In the genomic region with DNA sequence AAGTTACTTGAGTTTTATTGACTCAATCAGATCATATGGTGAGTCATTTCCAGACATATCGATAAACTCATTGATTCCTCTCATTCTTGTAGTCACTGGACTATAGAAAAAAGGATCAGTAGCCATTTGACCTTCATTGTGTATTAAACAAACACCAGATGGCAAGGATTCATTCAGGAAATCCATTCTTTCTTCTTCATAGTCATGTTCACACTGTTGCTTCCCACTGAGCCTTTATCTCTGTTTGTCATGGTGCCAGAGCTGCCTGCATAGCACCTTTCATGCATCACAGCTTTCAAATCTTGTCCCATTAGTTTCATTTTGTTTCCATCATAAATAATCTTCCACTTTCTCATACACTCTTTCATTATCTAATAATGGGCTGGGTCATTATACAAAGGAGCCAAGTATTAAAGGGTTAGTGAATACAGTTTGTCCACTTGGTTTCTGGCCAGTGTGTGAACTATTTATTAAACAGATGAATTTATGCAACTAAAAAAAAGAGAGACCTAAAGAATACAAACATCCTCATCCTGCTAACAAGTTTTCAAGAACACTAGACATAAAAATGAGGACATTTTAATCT, we compare ENCODE assay signal across 18 cellular contexts.
DNase-seq lines count a peak whose midpoint lies in the region; ATAC-seq and TF ChIP-seq lines count a peak whose summit lies in the region.
"Had no signal": no experiment of that assay in that cellular context is flagged by ENCODE, and none has a peak within 500 bp of the region (broad histone marks: within the 10 kb centered on the region; RNA-seq: fewer than 3 reads in every experiment).

No MANE protein-coding gene starts in this region.

- no peaks in the 10 kb centered on the region for H3K27me3 Mint-ChIP-seq in endothelial cell (ENCODE audit: unreplicated experiment)
- H3K27me3 Mint-ChIP-seq: activated naive CD4-positive, alpha-beta T cell treated with anti-CD3 and anti-CD28 coated beads, Interleukin-2, amount 10 ng/mL, durations not matched to agents 7 days and 5 days; CD4-positive, alpha-beta memory T cell had no signal

- no peak overlapping the region for H2BK15ac ChIP-seq in neuronal stem cell (ENCODE audit: low read length)

- DNase-seq in GM23248 (peak; percentile 62), NCI-H2107 (lab: John Stamatoyannopoulos, UW) (peak; percentile 36), amniotic epithelial cell (ENCODE audit: low read depth) (peak; percentile 19), mucosa of gallbladder (ENCODE audit: low spot score) (peak; percentile 20), neuronal stem cell (ENCODE audit: low spot score) (no peak), endothelial cell (ENCODE audit: low spot score) (no peak)
- DNase-seq in stimulated activated CD4-positive, alpha-beta T cell treated with anti-CD3 and anti-CD28 coated beads, Interleukin-15, amount 100 ng/mL, for 24 hours = no peak
- DNase-seq: activated naive CD4-positive, alpha-beta T cell treated with anti-CD3 and anti-CD28 coated beads, Interleukin-2, amount 10 ng/mL, durations not matched to agents 7 days and 5 days; CD4-positive, alpha-beta memory T cell; cerebellar nuclear complex; esophagus squamous epithelium; Karpas-422; mammary epithelial cell; NCI-H82; SJCRH30; testis had no signal

- H3K4me2 ChIP-seq in GM23248 (ENCODE audit: unreplicated experiment) (peak overlapping the region; percentile 70), neuronal stem cell (ENCODE audit: insufficient read depth, low read length, poor library complexity, severe bottlenecking) (no peak overlapping the region)

- H2AK5ac ChIP-seq in neuronal stem cell (ENCODE audit: low read depth, low read length) = no peak overlapping the region

- no peak overlapping the region for H3K14ac ChIP-seq in neuronal stem cell (ENCODE audit: low read length)

- H3K36me3 ChIP-seq in GM23248 (ENCODE audit: low read depth) (no peaks in the 10 kb centered on the region), neuronal stem cell (replicated peaks in 1 of 2; ENCODE audit: control insufficient read depth in 2 of 2, insufficient read depth in 2 of 2, low read length in 2 of 2) (no peaks in the 10 kb centered on the region)
- H3K36me3 ChIP-seq: esophagus squamous epithelium, neutrophil, SJCRH30 had no signal

- H4K91ac ChIP-seq in neuronal stem cell (ENCODE audit: low read depth, low read length, poor library complexity) = no peak overlapping the region

- no peak overlapping the region for H2BK5ac ChIP-seq in neuronal stem cell (ENCODE audit: low read length)

- H3K4me3 ChIP-seq in GM23248 (peak overlapping the region; percentile 53), neuronal stem cell (ENCODE audit: low read length in 2 of 2) (no peak overlapping the region)
- H3K4me3 ChIP-seq: esophagus squamous epithelium, SJCRH30, testis had no signal

- no peak for ATAC-seq in HG02588 (IDR thresholded peaks at IDR 0.05; ENCODE audit: unreplicated experiment)

- H3K9ac ChIP-seq in GM23248 (no peak overlapping the region), neuronal stem cell (ENCODE audit: low read depth, low read length, poor library complexity) (no peak overlapping the region)

- H2BK12ac ChIP-seq in neuronal stem cell (ENCODE audit: low read length) = no peak overlapping the region

- H3K18ac ChIP-seq in neuronal stem cell (ENCODE audit: low read length) = no peak overlapping the region

- in situ Hi-C loops in GM23248 (cut with MboI) = loop anchor here (25.0 kb wide), 1 partner anchor 969 kb away; no protein-coding TSS in a partner anchor

- no peaks in the 10 kb centered on the region for H3K9me3 Mint-ChIP-seq in endothelial cell (ENCODE audit: unreplicated experiment)

- no peak for TF ChIP-seq CTCF in endothelial cell (IDR thresholded peaks at IDR 0.05; ENCODE audit: unreplicated experiment)

- peaks cover 59% of the 10 kb centered on the region for H3F3A ChIP-seq in GM23248 (ENCODE audit: insufficient read depth)

- H3K9me3 ChIP-seq in GM23248 (ENCODE audit: low read depth) (no peaks in the 10 kb centered on the region), neuronal stem cell (replicated peaks in 1 of 2; ENCODE audit: control insufficient read depth in 2 of 2, insufficient read depth in 1 of 2, low read depth in 1 of 2, low read length in 2 of 2) (peaks cover 0 to 2% of the 10 kb centered on the region in 2 donors)
- H3K9me3 ChIP-seq: esophagus squamous epithelium, neutrophil, SJCRH30, testis had no signal

- no peaks in the 10 kb centered on the region for H3K27me3 ChIP-seq in GM23248 (replicated peaks; ENCODE audit: insufficient read depth)
- H3K27me3 ChIP-seq in neuronal stem cell (ENCODE audit: control insufficient read depth in 3 of 3, insufficient read depth in 3 of 3, low read depth in 1 of 3, low read length in 3 of 3) = peaks cover 0 to 59% (median 0%) of the 10 kb centered on the region in 3 experiments
- H3K27me3 ChIP-seq: esophagus squamous epithelium, neutrophil, SJCRH30, testis had no signal

- H2BK120ac ChIP-seq in neuronal stem cell (ENCODE audit: low read depth, low read length) = no peak overlapping the region

- H3K4me3 Mint-ChIP-seq in endothelial cell (ENCODE audit: unreplicated experiment) = no peak overlapping the region
- H3K4me3 Mint-ChIP-seq: activated naive CD4-positive, alpha-beta T cell treated with anti-CD3 and anti-CD28 coated beads, Interleukin-2, amount 10 ng/mL, durations not matched to agents 7 days and 5 days; CD4-positive, alpha-beta memory T cell had no signal

- H4K20me1 ChIP-seq in GM23248 (ENCODE audit: insufficient read depth) = no peaks in the 10 kb centered on the region

- no peaks in the 10 kb centered on the region for H3K9me2 ChIP-seq in GM23248 (ENCODE audit: insufficient read depth)

- WGBS in GM23248 (ENCODE audit: low coverage in 1 of 2, low lambda C conversion rate in 2 of 2, missing lambda C conversion rate in 2 of 2), 2 experiments = 31 to 46% methylated on average over 1 of the region's 1 CpG
- no CpG with 5 or more reads among the region's 1 CpG for WGBS in neuronal stem cell (ENCODE audit: extremely low coverage in 2 of 2, insufficient read length in 2 of 2, insufficient replicate concordance in 1 of 2), 2 donors

- no peak overlapping the region for H4K8ac ChIP-seq in neuronal stem cell (ENCODE audit: low read depth, low read length)

- H3K4ac ChIP-seq in neuronal stem cell (ENCODE audit: low read length) = no peak overlapping the region

- H3K4me1 Mint-ChIP-seq in endothelial cell (ENCODE audit: unreplicated experiment) = peaks cover 7% of the 10 kb centered on the region
- H3K4me1 Mint-ChIP-seq: activated naive CD4-positive, alpha-beta T cell treated with anti-CD3 and anti-CD28 coated beads, Interleukin-2, amount 10 ng/mL, durations not matched to agents 7 days and 5 days; CD4-positive, alpha-beta memory T cell had no signal

- H2AFZ ChIP-seq in GM23248 (no peak overlapping the region), neuronal stem cell (ENCODE audit: low read length) (no peak overlapping the region)

- no peaks in the 10 kb centered on the region for H3K79me1 ChIP-seq in neuronal stem cell (ENCODE audit: low read depth, low read length)

- peaks cover 56% of the 10 kb centered on the region for H3K4me1 ChIP-seq in GM23248 (ENCODE audit: insufficient read depth)
- H3K4me1 ChIP-seq in neuronal stem cell (ENCODE audit: control insufficient read depth in 2 of 2, insufficient read depth in 1 of 2, low read depth in 1 of 2, low read length in 2 of 2) = peaks cover 2 to 9% of the 10 kb centered on the region in 2 donors
- H3K4me1 ChIP-seq: esophagus squamous epithelium, SJCRH30, testis had no signal

- no peaks in the 10 kb centered on the region for H3K79me2 ChIP-seq in GM23248 (ENCODE audit: insufficient read depth)

- H3K27ac Mint-ChIP-seq in endothelial cell (ENCODE audit: unreplicated experiment) = no peak overlapping the region
- H3K27ac Mint-ChIP-seq: activated naive CD4-positive, alpha-beta T cell treated with anti-CD3 and anti-CD28 coated beads, Interleukin-2, amount 10 ng/mL, durations not matched to agents 7 days and 5 days; CD4-positive, alpha-beta memory T cell had no signal

- no peak overlapping the region for H3K23ac ChIP-seq in neuronal stem cell (ENCODE audit: low read depth, low read length, poor library complexity)

- H3K36me3 Mint-ChIP-seq in endothelial cell (ENCODE audit: low read depth, unreplicated experiment) = no peaks in the 10 kb centered on the region
- H3K36me3 Mint-ChIP-seq: activated naive CD4-positive, alpha-beta T cell treated with anti-CD3 and anti-CD28 coated beads, Interleukin-2, amount 10 ng/mL, durations not matched to agents 7 days and 5 days; CD4-positive, alpha-beta memory T cell had no signal

- peak overlapping the region; percentile 46 for H3K27ac ChIP-seq in GM23248
- H3K27ac ChIP-seq in neuronal stem cell (replicated peaks; ENCODE audit: low read length) = no peak overlapping the region
- H3K27ac ChIP-seq: esophagus squamous epithelium, neutrophil, SJCRH30, testis had no signal

Comparison
In these comparisons a context has a peak if more than half of its experiments do, and no peak if none do; other contexts are left out.
1. DNase-seq: peak in GM23248 (single experiment), NCI-H2107 (single experiment), amniotic epithelial cell (single experiment) and mucosa of gallbladder (single experiment); none in neuronal stem cell (single experiment), endothelial cell (single experiment) and stimulated activated CD4-positive, alpha-beta T cell treated with anti-CD3 and anti-CD28 coated beads, Interleukin-15, amount 100 ng/mL, for 24 hours (single experiment).